In the genomic region with DNA sequence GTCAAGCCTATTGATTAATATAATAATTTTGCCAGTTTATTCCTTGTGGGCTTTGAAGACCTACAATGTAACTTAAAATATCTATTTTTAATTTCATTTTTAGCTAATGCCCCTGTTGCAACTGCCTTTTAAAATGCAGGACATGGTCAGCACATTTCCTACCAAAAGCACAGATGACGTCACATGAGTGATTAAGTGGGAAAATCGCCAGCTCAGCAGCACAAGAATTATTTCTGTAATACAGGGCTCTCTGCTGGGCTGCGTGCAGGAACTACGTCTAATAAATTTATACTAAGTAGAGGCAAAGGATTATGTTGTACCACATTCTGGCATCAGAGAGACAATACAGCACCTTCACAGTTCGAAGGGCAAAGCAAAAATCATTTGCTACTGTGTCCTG, we compare ENCODE assay signal across 11 cellular contexts. TPM values are rescaled to one million over a fixed set of nuclear protein-coding genes. Genes with fewer than 3 reads are reported as not detected.
A peak's percentile ranks its signal among the peaks of the same experiment; 100 is the strongest.
DNase-seq lines count a peak whose midpoint lies in the region; ATAC-seq and TF ChIP-seq lines count a peak whose summit lies in the region.
"Had no signal": no experiment of that assay in that cellular context is flagged by ENCODE, and none has a peak within 500 bp of the region (broad histone marks: within the 10 kb centered on the region; RNA-seq: fewer than 3 reads in every experiment).

No MANE protein-coding gene starts in this region.

- H3K4me1 ChIP-seq in right atrium auricular region = peaks cover 0 to 5% of the 10 kb centered on the region in 2 donors
- peaks cover 15% of the 10 kb centered on the region for H3K4me1 ChIP-seq in SJCRH30

- H3K27ac ChIP-seq in right atrium auricular region (peak overlapping the region; percentile 0 to 40), SJCRH30 (no peak overlapping the region)

- ATAC-seq in HG03045 (IDR thresholded peaks at IDR 0.05; ENCODE audit: unreplicated experiment) (no peak), HG02938 (IDR thresholded peaks at IDR 0.05; ENCODE audit: unreplicated experiment) (no peak)

- H3K27me3 ChIP-seq in right atrium auricular region (no peaks in the 10 kb centered on the region), SJCRH30 (no peaks in the 10 kb centered on the region)

- TF ChIP-seq CTCF in astrocyte of the spinal cord (IDR thresholded peaks at IDR 0.05; ENCODE audit: low read depth, low read length) (no peak), right atrium auricular region (IDR thresholded peaks at IDR 0.05) (no peak), retinal pigment epithelial cell (conservative IDR thresholded peaks at IDR 0.05; ENCODE audit: low read depth, low read length) (no peak)

- in situ Hi-C loops in astrocyte of the spinal cord (cut with HindIII; ENCODE audit: low sequenced_read_pairs) = no loop called here

- H3K36me3 ChIP-seq in right atrium auricular region = no peaks in the 10 kb centered on the region
- peaks cover 60% of the 10 kb centered on the region for H3K36me3 ChIP-seq in SJCRH30

- DNase-seq in EL (peak; percentile 85), astrocyte of the spinal cord (ENCODE audit: low read depth, low spot score) (peak; percentile 86), right atrium auricular region (ENCODE audit: low spot score) (peak; percentile 86), retinal pigment epithelial cell (ENCODE audit: low read depth) (peak; percentile 87), NCI-H2107 treated with DMSO at 0.1 percent for 48 hours (lab: John Stamatoyannopoulos, UW; ENCODE audit: unreplicated experiment) (no peak), SJCRH30 (no peak)
- DNase-seq: activated CD8-positive, alpha-beta memory T cell treated with anti-CD3 and anti-CD28 coated beads, Interleukin-2, amount 50 U/mL, for 48 hours had no signal

- H3K4me3 ChIP-seq in astrocyte of the spinal cord (ENCODE audit: low read depth, low read length) (no peak overlapping the region), right atrium auricular region (no peak overlapping the region), retinal pigment epithelial cell (ENCODE audit: low read length) (no peak overlapping the region), SJCRH30 (no peak overlapping the region)

- H3K9me3 ChIP-seq in right atrium auricular region (no peaks in the 10 kb centered on the region), SJCRH30 (replicated peaks) (no peaks in the 10 kb centered on the region)

RNA-seq across cellular contexts. Expression of a gene that starts 8.2 kb away (rescaled TPM):
- 1 to 10 TPM; 2.6 to 3.3 TPM for total RNA-seq in right atrium auricular region
- total RNA-seq in SJCRH30 (2014; rRNA removed; shearing (Covaris generic)) = 148 and 152 TPM in 2 replicates

RNA-seq across cellular contexts. Expression of a gene that starts 40.3 kb away (rescaled TPM):
- total RNA-seq in right atrium auricular region = 1 to 10 TPM in 1 of 2 donors, under 1 TPM in 1; 0.24 to 1.4 TPM
- 7.5 and 8.9 TPM in 2 replicates for total RNA-seq in SJCRH30 (2014; rRNA removed; shearing (Covaris generic))

RNA-seq across cellular contexts. Expression of a gene that starts 44.3 kb away (rescaled TPM):
- under 1 TPM in 1 of 2 donors, not detected in 1; 0.08 TPM for total RNA-seq in right atrium auricular region
- not detected in 2 replicates for total RNA-seq in SJCRH30 (2014; rRNA removed; shearing (Covaris generic))
- total RNA-seq: mononuclear cell had no signal

RNA-seq across cellular contexts. Expression of a gene that starts 55.4 kb away (rescaled TPM):
- 1 to 10 TPM in 1 of 2 donors, not detected in 1; 2.1 TPM for total RNA-seq in right atrium auricular region
- total RNA-seq in SJCRH30 (2014; rRNA removed; shearing (Covaris generic)) = 0.18 TPM in 1 of 2 replicates, not detected in the other
- total RNA-seq: mononuclear cell, subcutaneous adipose tissue had no signal

Comparison
In these comparisons a context has a peak if more than half of its experiments do, and no peak if none do; other contexts are left out.
1. DNase-seq: peak in EL (single experiment), astrocyte of the spinal cord (single experiment), right atrium auricular region (single experiment) and retinal pigment epithelial cell (single experiment); none in NCI-H2107 treated with DMSO at 0.1 percent for 48 hours (single experiment) and SJCRH30 (0 of 2).
2. RNA of a gene that starts 8.2 kb away (total RNA-seq): 148 to 152 TPM in SJCRH30; 2.6 to 3.3 TPM in right atrium auricular region; every median in the first group is over 10 times any median in the second.